Comparison of ENCODE assay signal across 19 cellular contexts in genomic region chr5:140560227-140560626, GRCh38. TPM values are rescaled to one million over a fixed set of nuclear protein-coding genes. Genes with fewer than 3 reads are reported as not detected.
"Had no signal": no experiment of that assay in that cellular context is flagged by ENCODE, and none has a peak within 500 bp of the region (broad histone marks: within the 10 kb centered on the region; RNA-seq: fewer than 3 reads in every experiment).

No MANE protein-coding gene starts in this region.

- H3K4me3 ChIP-seq: gastrocnemius medialis, left ventricle myocardium inferior, ovary, tibial nerve had no signal

- H3K4me3 Mint-ChIP-seq: activated CD4-positive, alpha-beta T cell treated with anti-CD3 and anti-CD28 coated beads for 36 hours; activated CD8-positive, alpha-beta T cell treated with anti-CD3 and anti-CD28 coated beads for 36 hours; activated naive CD4-positive, alpha-beta T cell treated with anti-CD3 and anti-CD28 coated beads, Interleukin-2, amount 10 ng/mL, durations not matched to agents 7 days and 5 days; nephron progenitor cell had no signal

- H3K9ac ChIP-seq: SK-N-SH had no signal

- DNase-seq: activated CD4-positive, alpha-beta T cell treated with anti-CD3 and anti-CD28 coated beads for 36 hours; activated CD8-positive, alpha-beta T cell treated with anti-CD3 and anti-CD28 coated beads for 36 hours; activated naive CD4-positive, alpha-beta T cell treated with anti-CD3 and anti-CD28 coated beads, Interleukin-2, amount 10 ng/mL, durations not matched to agents 7 days and 5 days; caudate nucleus; cortex of kidney; effector CD8-positive, alpha-beta T cell; gastrocnemius medialis; islet precursor cell; left ventricle myocardium inferior; mesenchymal stem cell; nephron progenitor cell; ovary; SK-N-SH; stimulated activated CD4-positive, alpha-beta T cell treated with anti-CD3 and anti-CD28 coated beads, Interleukin-15, amount 100 ng/mL, for 24 hours; T-helper 1 cell had no signal

- H3K9me3 Mint-ChIP-seq: activated CD8-positive, alpha-beta T cell treated with anti-CD3 and anti-CD28 coated beads for 36 hours; activated naive CD4-positive, alpha-beta T cell treated with anti-CD3 and anti-CD28 coated beads, Interleukin-2, amount 10 ng/mL, durations not matched to agents 7 days and 5 days; nephron progenitor cell had no signal

- H3K27ac Mint-ChIP-seq: activated CD4-positive, alpha-beta T cell treated with anti-CD3 and anti-CD28 coated beads for 36 hours; activated CD8-positive, alpha-beta T cell treated with anti-CD3 and anti-CD28 coated beads for 36 hours; activated naive CD4-positive, alpha-beta T cell treated with anti-CD3 and anti-CD28 coated beads, Interleukin-2, amount 10 ng/mL, durations not matched to agents 7 days and 5 days; nephron progenitor cell had no signal

- H3K27ac ChIP-seq: epithelial cell of prostate, left ventricle myocardium inferior, ovary, tibial nerve, VCaP had no signal

- H3K4me2 ChIP-seq: SK-N-SH had no signal

- H3K9me2 ChIP-seq: SK-N-SH had no signal

- ATAC-seq: activated CD4-positive, alpha-beta T cell treated with anti-CD3 and anti-CD28 coated beads for 36 hours; activated CD8-positive, alpha-beta T cell treated with anti-CD3 and anti-CD28 coated beads for 36 hours; gastrocnemius medialis had no signal

- H3K27me3 Mint-ChIP-seq: activated CD4-positive, alpha-beta T cell treated with anti-CD3 and anti-CD28 coated beads for 36 hours; activated CD8-positive, alpha-beta T cell treated with anti-CD3 and anti-CD28 coated beads for 36 hours; activated naive CD4-positive, alpha-beta T cell treated with anti-CD3 and anti-CD28 coated beads, Interleukin-2, amount 10 ng/mL, durations not matched to agents 7 days and 5 days had no signal

- H3K9me3 ChIP-seq: gastrocnemius medialis, left ventricle myocardium inferior, ovary, SK-N-SH, tibial nerve had no signal

- H3K36me3 ChIP-seq: ovary had no signal

- H3K27me3 ChIP-seq: gastrocnemius medialis, ovary, tibial nerve had no signal

RNA-seq across cellular contexts. Expression of gene EIF4EBP3, which starts 12.8 kb away (rescaled TPM):
- total RNA-seq: skeletal muscle tissue had no signal
